Comparison of ENCODE assay signal across 18 cellular contexts in the genomic region with DNA sequence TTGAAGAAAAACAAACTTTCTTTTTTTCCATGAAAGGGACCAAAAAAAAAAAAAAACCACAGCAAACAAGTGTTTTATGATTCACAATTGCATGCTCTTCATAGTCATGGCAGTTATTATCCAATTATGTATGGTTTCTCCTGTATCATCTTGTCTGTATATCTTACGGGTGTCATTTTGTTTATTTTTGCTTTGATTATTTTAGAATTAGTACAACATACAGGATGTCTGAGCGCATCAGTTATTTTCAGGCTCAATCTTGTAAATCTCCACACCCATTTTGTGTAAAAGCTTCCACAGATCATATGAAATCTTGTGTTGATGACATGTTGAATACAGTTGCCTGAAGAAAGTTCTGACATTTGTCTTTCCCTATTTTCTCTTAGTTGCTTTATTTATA.
A peak's percentile ranks its signal among the peaks of the same experiment; 100 is the strongest.
DNase-seq lines count a peak whose midpoint lies in the region; TF ChIP-seq lines count a peak whose summit lies in the region.
"Had no signal": no experiment of that assay in that cellular context is flagged by ENCODE, and none has a peak within 500 bp of the region (broad histone marks: within the 10 kb centered on the region; RNA-seq: fewer than 3 reads in every experiment).

No MANE protein-coding gene starts in this region.

- H3K36me3 ChIP-seq in smooth muscle cell (ENCODE audit: low read depth), result no peaks in the 10 kb centered on the region
- H3K36me3 ChIP-seq: SJSA1 had no signal

- no peak overlapping the region for H3K4me2 ChIP-seq in smooth muscle cell

- no peaks in the 10 kb centered on the region for H3F3A ChIP-seq in smooth muscle cell (ENCODE audit: low read depth)

- H3K27ac Mint-ChIP-seq in HFFc6, result peak overlapping the region; percentile 35; the same call in 1 of the 2 replicates
- H3K27ac Mint-ChIP-seq in chondrocyte (ENCODE audit: unreplicated experiment), result peak overlapping the region; percentile 4
- no peak overlapping the region for H3K27ac Mint-ChIP-seq in activated CD4-positive, alpha-beta memory T cell treated with anti-CD3 and anti-CD28 coated beads, Interleukin-2, amount 10 ng/mL, durations not matched to agents 7 days and 5 days
- H3K27ac Mint-ChIP-seq: CD8-positive, alpha-beta T cell had no signal

- 85% methylated on average over 2 of the region's 2 CpGs for WGBS in smooth muscle cell (ENCODE audit: low lambda C conversion rate)

- H3K9me3 Mint-ChIP-seq in HFFc6, result no peaks in the 10 kb centered on the region
- H3K9me3 Mint-ChIP-seq in chondrocyte (ENCODE audit: low read depth), result no peaks in the 10 kb centered on the region
- no peaks in the 10 kb centered on the region for H3K9me3 Mint-ChIP-seq in activated CD4-positive, alpha-beta memory T cell treated with anti-CD3 and anti-CD28 coated beads, Interleukin-2, amount 10 ng/mL, durations not matched to agents 7 days and 5 days
- H3K9me3 Mint-ChIP-seq: CD8-positive, alpha-beta T cell had no signal

- no peak overlapping the region for H3K4me3 ChIP-seq in smooth muscle cell
- H3K4me3 ChIP-seq: SJSA1 had no signal

- CTCF ChIA-PET in activated CD4-positive, alpha-beta memory T cell treated with anti-CD3 and anti-CD28 coated beads, Interleukin-2, amount 10 ng/mL, durations not matched to agents 7 days and 5 days (lab: Charles Lee), result no interaction called here

- H3K4me1 ChIP-seq in smooth muscle cell (ENCODE audit: low read depth), result peaks cover 6% of the 10 kb centered on the region

- H3K36me3 Mint-ChIP-seq in HFFc6 (ENCODE audit: low read depth) (no peaks in the 10 kb centered on the region), chondrocyte (ENCODE audit: low read depth) (no peaks in the 10 kb centered on the region)
- no peaks in the 10 kb centered on the region for H3K36me3 Mint-ChIP-seq in activated CD4-positive, alpha-beta memory T cell treated with anti-CD3 and anti-CD28 coated beads, Interleukin-2, amount 10 ng/mL, durations not matched to agents 7 days and 5 days (ENCODE audit: low read depth)
- H3K36me3 Mint-ChIP-seq: CD8-positive, alpha-beta T cell had no signal

- no peaks in the 10 kb centered on the region for H4K20me1 ChIP-seq in smooth muscle cell (ENCODE audit: low read depth)

- POLR2A ChIA-PET in activated CD4-positive, alpha-beta memory T cell treated with anti-CD3 and anti-CD28 coated beads, Interleukin-2, amount 10 ng/mL, durations not matched to agents 7 days and 5 days (lab: Charles Lee), result no interaction called here

- no peaks in the 10 kb centered on the region for H3K79me2 ChIP-seq in smooth muscle cell (ENCODE audit: low read depth)

- H2AFZ ChIP-seq in smooth muscle cell (ENCODE audit: low read depth), result no peak overlapping the region

- no peak for TF ChIP-seq CTCF in HFFc6 (IDR thresholded peaks at IDR 0.05)
- no peak for TF ChIP-seq CTCF in chondrocyte (IDR thresholded peaks at IDR 0.05)
- TF ChIP-seq CTCF in smooth muscle cell (IDR thresholded peaks at IDR 0.05; ENCODE audit: borderline replicate concordance, insufficient read depth, poor library complexity, severe bottlenecking), result no peak

- H3K27ac ChIP-seq in smooth muscle cell (ENCODE audit: low read depth), result peak overlapping the region; percentile 91
- H3K27ac ChIP-seq: SJSA1 had no signal

- H3K4me1 Mint-ChIP-seq in HFFc6 (ENCODE audit: low read depth) (peaks cover 80% of the 10 kb centered on the region), chondrocyte (ENCODE audit: low read depth) (peaks cover 45% of the 10 kb centered on the region)
- peaks cover 7% of the 10 kb centered on the region for H3K4me1 Mint-ChIP-seq in activated CD4-positive, alpha-beta memory T cell treated with anti-CD3 and anti-CD28 coated beads, Interleukin-2, amount 10 ng/mL, durations not matched to agents 7 days and 5 days

- peak overlapping the region; percentile 49 for H3K9ac ChIP-seq in smooth muscle cell (ENCODE audit: low read depth)

- H3K4me3 Mint-ChIP-seq in HFFc6, result 0 out of 2 replicates have a peak overlapping the region, but pooled peaks have one; percentile 25
- H3K4me3 Mint-ChIP-seq in chondrocyte (ENCODE audit: unreplicated experiment), result no peak overlapping the region
- H3K4me3 Mint-ChIP-seq in activated CD4-positive, alpha-beta memory T cell treated with anti-CD3 and anti-CD28 coated beads, Interleukin-2, amount 10 ng/mL, durations not matched to agents 7 days and 5 days, result no peak overlapping the region
- H3K4me3 Mint-ChIP-seq: CD8-positive, alpha-beta T cell had no signal

- H3K27me3 Mint-ChIP-seq in HFFc6 (ENCODE audit: insufficient read depth) (no peaks in the 10 kb centered on the region), chondrocyte (ENCODE audit: low read depth) (no peaks in the 10 kb centered on the region)
- H3K27me3 Mint-ChIP-seq in activated CD4-positive, alpha-beta memory T cell treated with anti-CD3 and anti-CD28 coated beads, Interleukin-2, amount 10 ng/mL, durations not matched to agents 7 days and 5 days, result peaks cover 2% of the 10 kb centered on the region

- DNase-seq in EH (ENCODE audit: low read depth) (peak; percentile 31), HFFc6 (peak; percentile 23), chondrocyte (ENCODE audit: low spot score) (no peak), smooth muscle cell (lab: John Stamatoyannopoulos, UW; ENCODE audit: unreplicated experiment) (no peak), NCI-H2171 treated with DMSO at 0.1 percent for 48 hours (lab: John Stamatoyannopoulos, UW) (no peak), SW 1271 (lab: John Stamatoyannopoulos, UW) (no peak)
- no peak for DNase-seq in activated CD4-positive, alpha-beta memory T cell treated with anti-CD3 and anti-CD28 coated beads, Interleukin-2, amount 10 ng/mL, durations not matched to agents 7 days and 5 days
- DNase-seq: CD8-positive, alpha-beta T cell; GF-D8; H7; NCI-H1092; NCI-H1436; NCI-H187 treated with DMSO at 0.1 percent for 48 hours; NCI-H2227 treated with DMSO at 0.1 percent for 48 hours; NCI-H510A; NCI-H748 treated with DMSO at 0.1 percent for 48 hours; NK-92 treated with Interleukin-12 subunit alpha and Interleukin-12 subunit beta, amount 100 ng/mL, for 24 hours had no signal

- H3K9me3 ChIP-seq in smooth muscle cell (replicated peaks; ENCODE audit: low read depth), result no peaks in the 10 kb centered on the region
- H3K9me3 ChIP-seq: SJSA1 had no signal

- H3K27me3 ChIP-seq in smooth muscle cell (ENCODE audit: low read depth), result no peaks in the 10 kb centered on the region
- H3K27me3 ChIP-seq: SJSA1 had no signal

Comparison
In these comparisons a context has a peak if more than half of its experiments do, and no peak if none do; other contexts are left out.
1. DNase-seq: peak in EH (single experiment) and HFFc6 (single experiment); none in chondrocyte (single experiment), smooth muscle cell (single experiment), NCI-H2171 treated with DMSO at 0.1 percent for 48 hours (single experiment), SW 1271 (0 of 2) and activated CD4-positive, alpha-beta memory T cell treated with anti-CD3 and anti-CD28 coated beads, Interleukin-2, amount 10 ng/mL, durations not matched to agents 7 days and 5 days (single experiment).